ENCODE assay signal across 29 cellular contexts in genomic region chr11:104992781-104993180, GRCh38. TPM values are rescaled to one million over a fixed set of nuclear protein-coding genes. Genes with fewer than 3 reads are reported as not detected.
"Had no signal": no experiment of that assay in that cellular context is flagged by ENCODE, and none has a peak within 500 bp of the region (broad histone marks: within the 10 kb centered on the region; RNA-seq: fewer than 3 reads in every experiment).

No MANE protein-coding gene starts in this region.

- H3K27ac ChIP-seq: stomach, suprapubic skin, testis, thoracic aorta, thyroid gland, tibial artery, tibial nerve, transverse colon, upper lobe of left lung, upper lobe of right lung, uterus, vagina had no signal

- DNase-seq: stimulated activated CD4-positive, alpha-beta T cell treated with anti-CD3 and anti-CD28 coated beads, Interleukin-2, amount 100 ng/mL, for 48 hours; stimulated activated CD4-positive, alpha-beta T cell treated with anti-CD3 and anti-CD28 coated beads, Interleukin-4, amount 100 ng/mL, for 1 hour; stimulated activated CD4-positive, alpha-beta T cell treated with anti-CD3 and anti-CD28 coated beads, Interleukin-4, amount 100 ng/mL, for 24 hours; stimulated activated CD4-positive, alpha-beta T cell treated with anti-CD3 and anti-CD28 coated beads, Interleukin-4, amount 100 ng/mL, for 4 hours; stimulated activated CD8-positive, alpha-beta memory T cell treated with anti-CD3 and anti-CD28 coated beads, Interleukin-4, amount 100 ng/mL, for 48 hours; stimulated activated naive B cell treated with anti-CD40 and anti-IgM and Interleukin-4, amounts not matched to agents 10 μg/mL and 1 μg/mL and 100 μg/mL, for 72 hours; stimulated activated naive CD4-positive, alpha-beta T cell; stimulated activated naive CD4-positive, alpha-beta T cell treated with Interleukin-2 at 50 U/mL for 16 hours; stimulated activated naive CD8-positive, alpha-beta T cell treated with anti-CD3 and anti-CD28 coated beads, Interleukin-15, amount 100 ng/mL, for 72 hours; stimulated activated naive CD8-positive, alpha-beta T cell treated with anti-CD3 and anti-CD28 coated beads, Interleukin-15, Interleukin-2, amounts not matched to agents 100 U/mL and 50 U/mL, for 24 hours; stomach; substantia nigra; testis; thyroid gland; tibial artery; transverse colon; trophoblast cell; upper lobe of left lung; upper lobe of right lung; uterus had no signal

- H3K27me3 ChIP-seq: stomach, suprapubic skin, testis, thyroid gland, tibial artery, tibial nerve, transverse colon, upper lobe of left lung, upper lobe of right lung, uterus, vagina had no signal

- H3K36me3 ChIP-seq: stomach, suprapubic skin, thoracic aorta, thyroid gland, tibial artery, tibial nerve, transverse colon, upper lobe of left lung, upper lobe of right lung, uterus, vagina had no signal

- H3K4me1 ChIP-seq: stomach, suprapubic skin, testis, thyroid gland, tibial artery, tibial nerve, transverse colon, upper lobe of left lung, upper lobe of right lung, uterus, vagina had no signal

- ATAC-seq: stimulated activated effector memory CD8-positive, alpha-beta T cell treated with anti-CD3 and anti-CD28 coated beads, Interleukin-12 subunit alpha, Interleukin-12 subunit beta, amount 100 ng/mL, for 72 hours; stimulated activated memory B cell treated with anti-CD40 and anti-IgM and Interleukin-4, amounts not matched to agents 10 μg/mL and 1 μg/mL and 100 μg/mL, for 72 hours; stimulated activated naive B cell treated with anti-CD40 and anti-IgM and Interleukin-4, amounts not matched to agents 10 μg/mL and 1 μg/mL and 100 μg/mL, for 72 hours; stimulated activated naive CD8-positive, alpha-beta T cell treated with anti-CD3 and anti-CD28 coated beads, Interleukin-15, amount 100 ng/mL, for 72 hours; stimulated activated naive CD8-positive, alpha-beta T cell treated with anti-CD3 and anti-CD28 coated beads, Interleukin-15, Interleukin-2, amounts not matched to agents 100 U/mL and 50 U/mL, for 24 hours; upper lobe of right lung had no signal

- FAIRE-seq: urothelium cell line had no signal

- H3K9me3 ChIP-seq: suprapubic skin, testis, thyroid gland, uterus, vagina had no signal

- H3K4me3 ChIP-seq: stomach, suprapubic skin, testis, thoracic aorta, thyroid gland, tibial artery, tibial nerve, transverse colon, upper lobe of left lung, upper lobe of right lung, uterus, vagina had no signal

RNA-seq across cellular contexts. Expression of gene CASP5, which starts 30.2 kb away (rescaled TPM):
- total RNA-seq: suprapubic skin, temporal lobe, testis, thyroid gland, ureter, uterus, vagina had no signal

RNA-seq across cellular contexts. Expression of gene CARD16, which starts 52.4 kb away (rescaled TPM):
- total RNA-seq: temporal lobe had no signal
